Comparison of ENCODE assay signal across 1 cellular context in genomic region chr17:80710716-80711115, GRCh38.
TF ChIP-seq lines count a peak whose summit lies in the region.

No MANE protein-coding gene starts in this region.

TF ChIP-seq in endothelial cell of umbilical vein, 7 proteins besides CTCF, POLR2A, EP300 and RAD21 (continued from another document):
- TF ChIP-seq MAX (IDR thresholded peaks at IDR 0.05; ENCODE audit: insufficient read depth, insufficient read length) = no peak
